In the genomic region with DNA sequence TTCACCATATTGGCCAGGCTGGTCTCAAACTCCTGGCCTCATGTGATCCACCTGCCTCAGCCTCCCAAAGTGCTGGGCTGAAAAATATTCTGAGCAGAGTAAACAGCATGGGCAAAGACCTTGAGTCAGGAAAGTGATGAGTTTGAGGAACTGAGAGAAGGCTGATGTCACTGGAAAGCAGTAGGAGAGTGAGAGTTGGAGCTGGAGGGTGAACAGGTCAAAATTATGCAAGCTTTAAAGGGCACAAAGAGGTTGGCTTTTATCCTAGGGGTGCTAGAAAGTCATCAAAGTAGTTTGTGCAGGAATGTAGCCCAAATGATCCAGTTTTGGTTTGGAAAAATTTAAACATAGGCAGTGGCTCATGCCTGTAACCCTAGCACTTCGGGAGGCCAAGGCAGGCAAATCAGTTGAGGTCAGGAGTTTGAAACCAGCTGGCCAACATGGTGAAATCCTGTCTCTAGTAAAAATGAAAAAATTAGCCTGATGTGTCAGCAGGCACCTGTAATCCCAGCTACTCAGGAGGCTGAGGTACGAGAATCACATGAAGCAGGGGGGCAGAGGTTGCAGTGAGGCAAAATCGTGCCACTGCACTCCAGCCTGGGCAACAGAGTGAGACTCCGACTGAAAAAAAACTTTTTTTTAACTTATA, we compare ENCODE assay signal across 10 cellular contexts.
DNase-seq lines count a peak whose midpoint lies in the region; ATAC-seq and TF ChIP-seq lines count a peak whose summit lies in the region.
"Had no signal": no experiment of that assay in that cellular context is flagged by ENCODE, and none has a peak within 500 bp of the region (broad histone marks: within the 10 kb centered on the region; RNA-seq: fewer than 3 reads in every experiment).

No MANE protein-coding gene starts in this region.

- no peak overlapping the region for H3K4me3 ChIP-seq in AG10803 (ENCODE audit: low read length)
- H3K4me3 ChIP-seq: BLaER1 had no signal

- ATAC-seq in GM19035 (IDR thresholded peaks at IDR 0.05; ENCODE audit: unreplicated experiment) (peak; percentile 61), HG02970 (IDR thresholded peaks at IDR 0.05; ENCODE audit: low FRiP score, unreplicated experiment) (peak; percentile 59), GM19324 (IDR thresholded peaks at IDR 0.05; ENCODE audit: low FRiP score, unreplicated experiment) (no peak)

- H3K9me3 Mint-ChIP-seq in T-helper 2 cell treated with Interferon-gamma antibody and Interleukin-4, amounts not matched to agents 5 μg/mL and 100 μg/mL, for 36 hours = no peaks in the 10 kb centered on the region

- no peak for TF ChIP-seq CTCF in AG10803 (conservative IDR thresholded peaks at IDR 0.05; ENCODE audit: low read length)

- H3K4me1 Mint-ChIP-seq in T-helper 2 cell treated with Interferon-gamma antibody and Interleukin-4, amounts not matched to agents 5 μg/mL and 100 μg/mL, for 36 hours (ENCODE audit: low read depth) = peaks cover 21% of the 10 kb centered on the region

- no peak overlapping the region for H3K27ac Mint-ChIP-seq in T-helper 2 cell treated with Interferon-gamma antibody and Interleukin-4, amounts not matched to agents 5 μg/mL and 100 μg/mL, for 36 hours

- no peak overlapping the region for H3K4me3 Mint-ChIP-seq in T-helper 2 cell treated with Interferon-gamma antibody and Interleukin-4, amounts not matched to agents 5 μg/mL and 100 μg/mL, for 36 hours

- no peaks in the 10 kb centered on the region for H3K27me3 Mint-ChIP-seq in T-helper 2 cell treated with Interferon-gamma antibody and Interleukin-4, amounts not matched to agents 5 μg/mL and 100 μg/mL, for 36 hours (ENCODE audit: low read depth)

- DNase-seq in AG10803 (ENCODE audit: low read depth) = peak; percentile 18
- peak; percentile 79 for DNase-seq in SIG-M5 treated with dmso at 0.1 percent for 504 hours (lab: John Stamatoyannopoulos, UW; ENCODE audit: unreplicated experiment)
- no peak for DNase-seq in NCI-H1417 (lab: John Stamatoyannopoulos, UW)
- no peak for DNase-seq in OCI-M2 (lab: John Stamatoyannopoulos, UW; ENCODE audit: unreplicated experiment)
- no peak for DNase-seq in T-helper 2 cell treated with Interferon-gamma antibody and Interleukin-4, amounts not matched to agents 5 μg/mL and 100 μg/mL, for 36 hours (ENCODE audit: low spot score)
- DNase-seq: NCI-H524 had no signal

- H3K36me3 Mint-ChIP-seq in T-helper 2 cell treated with Interferon-gamma antibody and Interleukin-4, amounts not matched to agents 5 μg/mL and 100 μg/mL, for 36 hours (ENCODE audit: low read depth) = no peaks in the 10 kb centered on the region

Comparison
In these comparisons a context has a peak if more than half of its experiments do, and no peak if none do; other contexts are left out.
1. DNase-seq: peak in AG10803 (single experiment) and SIG-M5 treated with dmso at 0.1 percent for 504 hours (single experiment); none in NCI-H1417 (0 of 3), OCI-M2 (single experiment) and T-helper 2 cell treated with Interferon-gamma antibody and Interleukin-4, amounts not matched to agents 5 μg/mL and 100 μg/mL, for 36 hours (single experiment).